ENCODE assay signal across 20 cellular contexts in the genomic region with DNA sequence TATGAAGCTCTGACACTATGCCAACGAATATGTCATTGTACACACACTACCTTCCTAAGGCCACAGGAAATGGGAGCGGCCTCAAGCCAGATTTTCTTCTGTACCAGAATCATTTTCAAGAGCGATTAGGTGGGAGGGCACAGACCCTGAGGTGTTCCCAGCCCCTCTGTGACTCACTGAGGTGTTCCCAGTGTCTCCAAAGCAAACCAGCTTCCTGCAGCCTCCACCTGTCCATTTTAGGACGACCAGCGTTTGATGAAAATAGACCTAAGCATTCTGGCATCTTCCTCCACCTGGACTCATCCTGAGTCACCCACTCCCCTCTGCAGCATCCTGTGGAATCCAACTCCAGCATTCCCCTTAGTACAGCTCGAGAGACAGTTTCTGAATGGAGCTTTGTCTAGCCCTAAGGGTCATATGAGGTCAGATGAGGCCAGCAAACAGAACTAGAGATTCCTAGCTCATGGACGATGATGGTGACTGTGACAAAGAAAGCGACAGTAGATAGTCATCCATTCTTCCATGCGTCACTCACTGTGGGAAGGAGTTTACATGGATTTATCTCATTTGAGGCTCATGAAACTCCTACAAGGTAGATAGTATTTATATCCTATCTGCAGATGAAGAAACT.
DNase-seq lines count a peak whose midpoint lies in the region; ATAC-seq, FAIRE-seq and TF ChIP-seq lines count a peak whose summit lies in the region.
"Had no signal": no experiment of that assay in that cellular context is flagged by ENCODE, and none has a peak within 500 bp of the region (broad histone marks: within the 10 kb centered on the region; RNA-seq: fewer than 3 reads in every experiment).

No MANE protein-coding gene starts in this region.

- H3K36me3 ChIP-seq in vagina: no peaks in the 10 kb centered on the region
- H3K36me3 ChIP-seq: BLaER1 treated with 17β-estradiol and CSF1 and Interleukin-3, amounts not matched to agents 10 nM and 100 nM; Peyer's patch had no signal

- intact Hi-C loops in vagina (cut with DNase I): no loop called here
- intact Hi-C loops in left cardiac atrium (cut with DNase I): no loop called here

- H3K4me3 ChIP-seq in vagina: no peak overlapping the region
- H3K4me3 ChIP-seq: BLaER1 treated with 17β-estradiol and CSF1 and Interleukin-3, amounts not matched to agents 10 nM and 100 nM; GM12878; Peyer's patch had no signal

- DNase-seq in Ammon's horn (ENCODE audit: low spot score): peak; percentile 11
- no peak for DNase-seq in HTR-8/SVneo (ENCODE audit: insufficient read length, low spot score)
- DNase-seq in SW480 (ENCODE audit: low spot score): peak; percentile 48
- DNase-seq in medulla oblongata (ENCODE audit: extremely low spot score): peak; percentile 50
- no peak for DNase-seq in vagina (ENCODE audit: extremely low spot score in 2 of 2)
- DNase-seq in left cardiac atrium: no peak
- no peak for DNase-seq in ureter (ENCODE audit: low spot score)
- no peak for DNase-seq in occipital lobe (lab: John Stamatoyannopoulos, UW)
- DNase-seq: Calu3; CD8-positive, alpha-beta T cell; GOT3; NCI-H1092 treated with DMSO at 0.1 percent for 48 hours; NCI-H146; NCI-H2081 treated with DMSO at 0.1 percent for 48 hours; Peyer's patch; SW 1271 had no signal

- H3K27me3 ChIP-seq in vagina: no peaks in the 10 kb centered on the region
- H3K27me3 ChIP-seq: BLaER1 treated with 17β-estradiol and CSF1 and Interleukin-3, amounts not matched to agents 10 nM and 100 nM; Peyer's patch had no signal

- ATAC-seq in left cardiac atrium: no peak
- ATAC-seq: CD8-positive, alpha-beta T cell; GM12878; Right ventricle myocardium inferior had no signal

- no peaks in the 10 kb centered on the region for H3K9me3 ChIP-seq in vagina
- H3K9me3 ChIP-seq: BLaER1 treated with 17β-estradiol and CSF1 and Interleukin-3, amounts not matched to agents 10 nM and 100 nM; Peyer's patch had no signal

- TF ChIP-seq POLR2A in vagina (IDR thresholded peaks at IDR 0.05): no peak

- H3K27ac ChIP-seq in vagina: no peak overlapping the region
- H3K27ac ChIP-seq: BLaER1 treated with 17β-estradiol and CSF1 and Interleukin-3, amounts not matched to agents 10 nM and 100 nM; KMS-11; Peyer's patch had no signal

- H3K4me1 ChIP-seq in vagina: no peaks in the 10 kb centered on the region
- H3K4me1 ChIP-seq: Peyer's patch had no signal

- peak; percentile 55 for FAIRE-seq in HTR-8/SVneo (lab: Jason Lieb, UNC)
- FAIRE-seq: GM12878 had no signal

- TF ChIP-seq CTCF in vagina (IDR thresholded peaks at IDR 0.05): no peak

Comparison
In these comparisons a context has a peak if more than half of its experiments do, and no peak if none do; other contexts are left out.
1. DNase-seq: peak in Ammon's horn (single experiment), SW480 (single experiment) and medulla oblongata (single experiment); none in HTR-8/SVneo (single experiment), vagina (0 of 2), left cardiac atrium (single experiment), ureter (single experiment) and occipital lobe (single experiment).